ENCODE assay signal across 8 cellular contexts in the genomic region with DNA sequence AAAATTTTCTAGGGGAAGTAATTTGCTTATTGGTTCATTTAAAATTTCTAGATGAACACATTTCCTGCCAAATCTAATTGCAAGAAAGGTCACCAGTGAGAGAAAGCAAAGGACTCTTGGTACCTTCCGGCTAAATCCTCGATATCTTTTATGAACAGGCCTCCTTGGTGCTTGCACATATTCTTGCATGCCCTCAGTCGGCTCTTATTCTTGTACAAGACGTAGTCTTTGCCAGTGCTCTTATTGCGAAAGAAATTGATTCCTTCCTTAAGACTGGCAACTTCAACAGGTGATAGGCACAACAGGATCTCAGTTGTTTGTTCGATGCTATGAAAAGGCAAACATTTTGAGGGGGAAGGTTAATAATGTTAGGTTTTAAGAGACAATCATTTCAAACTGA.
DNase-seq lines count a peak whose midpoint lies in the region; ATAC-seq and TF ChIP-seq lines count a peak whose summit lies in the region.

No MANE protein-coding gene starts in this region.

- no peaks in the 10 kb centered on the region for H3F3A ChIP-seq in PC-3 (ENCODE audit: low read length, unreplicated experiment)

- intact Hi-C loops in PC-3 (cut with micrococcal nuclease), result no loop called here

- no peaks in the 10 kb centered on the region; the same call in 1 of the 2 replicates for H3K4me1 ChIP-seq in PC-3 (ENCODE audit: insufficient read depth, low read length)
- H3K4me1 ChIP-seq in effector memory CD4-positive, alpha-beta T cell (ENCODE audit: control insufficient read depth, insufficient read depth, low read length, poor library complexity, severe bottlenecking), result peaks cover 13% of the 10 kb centered on the region
- H3K4me1 ChIP-seq in foreskin keratinocyte, result peaks cover 5% of the 10 kb centered on the region

- ATAC-seq in PC-3 (no peak), GM18868 (IDR thresholded peaks at IDR 0.05; ENCODE audit: unreplicated experiment) (no peak), foreskin keratinocyte (no peak)

- no TSS peak for BruUV-seq in PC-3 (replicated peaks; lab: Mats Ljungman, UMichigan)

- H3K27ac ChIP-seq in PC-3 (ENCODE audit: low read length), result no peak overlapping the region
- peak overlapping the region; percentile 71 for H3K27ac ChIP-seq in effector memory CD4-positive, alpha-beta T cell (ENCODE audit: insufficient read depth, low read length, poor library complexity, severe bottlenecking)
- H3K27ac ChIP-seq in foreskin keratinocyte, result no peak overlapping the region

- POLR2A ChIA-PET in PC-3 (lab: Charles Lee; ENCODE audit: unreplicated experiment), result no interaction called here

- CTCF ChIA-PET in PC-3 (lab: Charles Lee), result interaction anchor here (0.6 kb wide), 2 partner anchors 316 to 353 kb away, joined by 3 read pairs; no protein-coding TSS in a partner anchor

- H3K79me2 ChIP-seq in PC-3 (ENCODE audit: low read length), result no peaks in the 10 kb centered on the region

- peak overlapping the region; percentile 89; the same call in 1 of the 2 replicates for H3K4me2 ChIP-seq in PC-3 (ENCODE audit: low read length)

- H2AFZ ChIP-seq in PC-3 (ENCODE audit: low read length), result peak overlapping the region; percentile 94

- peaks cover 23% of the 10 kb centered on the region; the same call in 1 of the 2 replicates for H3K9me3 ChIP-seq in PC-3 (ENCODE audit: low read length)
- H3K9me3 ChIP-seq in effector memory CD4-positive, alpha-beta T cell (ENCODE audit: control insufficient read depth, low read length), result no peaks in the 10 kb centered on the region

- TF ChIP-seq CTCF in GM12864 (IDR thresholded peaks at IDR 0.05; ENCODE audit: low read depth, low read length, missing control alignments), result no peak
- no peak for TF ChIP-seq CTCF in PC-3 (conservative IDR thresholded peaks at IDR 0.05; ENCODE audit: low read depth, low read length)
- TF ChIP-seq CTCF in foreskin keratinocyte (conservative IDR thresholded peaks at IDR 0.05), result no peak

- H3K36me3 ChIP-seq in PC-3 (ENCODE audit: low read depth, low read length), result peaks cover 4% of the 10 kb centered on the region; the same call in 1 of the 2 replicates
- H3K36me3 ChIP-seq in effector memory CD4-positive, alpha-beta T cell (ENCODE audit: control insufficient read depth, insufficient read depth, low read length), result peaks cover 3% of the 10 kb centered on the region

- H3K27me3 ChIP-seq in PC-3 (ENCODE audit: low read length) (no peaks in the 10 kb centered on the region), foreskin keratinocyte (no peaks in the 10 kb centered on the region)
- no peaks in the 10 kb centered on the region for H3K27me3 ChIP-seq in effector memory CD4-positive, alpha-beta T cell (replicated peaks; ENCODE audit: control insufficient read depth, insufficient read depth, low read length, poor library complexity, severe bottlenecking)

- no peaks in the 10 kb centered on the region for H3K9me2 ChIP-seq in PC-3 (replicated peaks; ENCODE audit: low read length)

- DNase-seq in GM12864 (ENCODE audit: low read depth) (peak; percentile 16), PC-3 (no peak), pons (ENCODE audit: low spot score) (peak; percentile 9), COR-L47 (lab: John Stamatoyannopoulos, UW) (no peak), superior temporal gyrus (ENCODE audit: extremely low spot score) (no peak), foreskin keratinocyte (no peak)
- DNase-seq in effector memory CD4-positive, alpha-beta T cell, result no peak

- H3K4me3 ChIP-seq in GM12864 (ENCODE audit: low read depth, low read length) (peak overlapping the region; percentile 56), PC-3 (ENCODE audit: low read length) (no peak overlapping the region)
- peak overlapping the region; percentile 59 for H3K4me3 ChIP-seq in effector memory CD4-positive, alpha-beta T cell (ENCODE audit: insufficient read depth, low read depth, low read length, poor library complexity, severe bottlenecking)

- H4K20me1 ChIP-seq in PC-3 (ENCODE audit: low read length), result no peaks in the 10 kb centered on the region

- H3K9ac ChIP-seq in PC-3 (ENCODE audit: low read length), result no peak overlapping the region

Comparison
In these comparisons a context has a peak if more than half of its experiments do, and no peak if none do; other contexts are left out.
1. DNase-seq: peak in GM12864 (single experiment) and pons (single experiment); none in PC-3 (single experiment), effector memory CD4-positive, alpha-beta T cell (0 of 3), COR-L47 (single experiment), superior temporal gyrus (single experiment) and foreskin keratinocyte (0 of 2).